In the genomic region with DNA sequence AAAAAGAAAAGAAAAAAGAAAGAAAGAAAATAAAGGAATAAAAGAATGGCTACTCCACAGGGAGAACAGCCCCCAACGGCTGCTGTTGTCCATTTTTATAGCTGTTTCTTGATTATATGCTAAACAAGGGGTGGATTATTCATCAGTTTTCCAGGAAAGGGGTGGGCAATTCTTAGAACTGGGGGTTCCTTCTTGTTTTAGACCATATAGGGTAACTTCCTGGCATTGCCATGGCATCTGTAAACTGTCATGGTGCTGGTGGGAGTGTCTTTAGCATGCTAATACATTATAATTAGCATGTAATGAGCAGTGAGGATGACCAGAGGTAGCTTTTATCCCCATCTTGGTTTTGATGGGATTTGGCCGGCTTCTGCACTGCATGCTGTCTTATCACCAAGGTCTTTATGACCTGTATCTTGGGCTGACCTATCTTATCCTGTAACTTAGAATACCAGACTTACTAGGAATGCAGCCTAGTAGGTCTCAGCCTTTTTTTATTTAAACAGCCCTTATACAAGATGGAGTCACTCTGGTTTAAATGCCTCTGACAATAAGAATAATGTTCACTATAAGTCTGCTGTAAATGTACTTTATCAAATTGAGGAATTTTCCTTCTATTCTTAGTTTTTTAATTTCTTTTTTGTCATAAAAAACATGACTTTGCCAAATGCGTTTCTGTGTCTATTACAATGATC, we compare ENCODE assay signal across 1 cellular context.
TF ChIP-seq lines count a peak whose summit lies in the region.

No MANE protein-coding gene starts in this region.

TF ChIP-seq in HepG2, 621 proteins besides CTCF, POLR2A, EP300 and RAD21:
- TF ChIP-seq ARID3A (IDR thresholded peaks at IDR 0.05; ENCODE audit: low read depth, low read length), result no peak
- TF ChIP-seq MEIS2 (CRISPR knock-in tag; IDR thresholded peaks at IDR 0.05), result no peak
- no peak for TF ChIP-seq SP5 (CRISPR knock-in tag; IDR thresholded peaks at IDR 0.05; ENCODE audit: borderline replicate concordance, low read depth)
- TF ChIP-seq ZKSCAN8 (CRISPR knock-in tag; IDR thresholded peaks at IDR 0.05; ENCODE audit: borderline replicate concordance), result no peak
- TF ChIP-seq MTA3 (CRISPR knock-in tag; IDR thresholded peaks at IDR 0.05), result no peak
- TF ChIP-seq ZNF350 (CRISPR knock-in tag; IDR thresholded peaks at IDR 0.05; ENCODE audit: borderline replicate concordance, low read depth), result no peak
